Comparison of ENCODE assay signal across 15 cellular contexts in genomic region chr18:9631814-9632496, GRCh38. TPM values are rescaled to one million over a fixed set of nuclear protein-coding genes. Genes with fewer than 3 reads are reported as not detected.
DNase-seq lines count a peak whose midpoint lies in the region; ATAC-seq, FAIRE-seq and TF ChIP-seq lines count a peak whose summit lies in the region.
"Had no signal": no experiment of that assay in that cellular context is flagged by ENCODE, and none has a peak within 500 bp of the region (broad histone marks: within the 10 kb centered on the region; RNA-seq: fewer than 3 reads in every experiment).

No MANE protein-coding gene starts in this region.

- intact Hi-C loops in MCF 10A (cut with micrococcal nuclease) (no loop called here), breast epithelium (cut with DNase I; ENCODE audit: low total_unique reads) (no loop called here)

- peak; percentile 55 for ATAC-seq in gastroesophageal sphincter
- ATAC-seq in GM21619 (IDR thresholded peaks at IDR 0.05; ENCODE audit: unreplicated experiment) = no peak
- ATAC-seq in HG03175 (IDR thresholded peaks at IDR 0.05; ENCODE audit: unreplicated experiment) = no peak

- FAIRE-seq in urothelium cell line (lab: Jason Lieb, UNC) = peak; percentile 86
- FAIRE-seq: kidney had no signal

- TF ChIP-seq POLR2A in breast epithelium (IDR thresholded peaks at IDR 0.05) = no peak
- TF ChIP-seq POLR2A in gastroesophageal sphincter (IDR thresholded peaks at IDR 0.05) = no peak

- H3K4me1 Mint-ChIP-seq in MCF 10A (ENCODE audit: insufficient read depth, unreplicated experiment) = peaks cover 6% of the 10 kb centered on the region
- H3K4me1 Mint-ChIP-seq: activated CD4-positive, alpha-beta memory T cell treated with anti-CD3 and anti-CD28 coated beads, Interleukin-2, amount 10 ng/mL, durations not matched to agents 7 days and 5 days; activated naive CD8-positive, alpha-beta T cell treated with anti-CD3 and anti-CD28 coated beads, Interleukin-2, amount 10 ng/mL, durations not matched to agents 7 days and 5 days had no signal

- H3K27ac Mint-ChIP-seq in MCF 10A (ENCODE audit: low read depth, unreplicated experiment) = no peak overlapping the region
- H3K27ac Mint-ChIP-seq: activated CD4-positive, alpha-beta memory T cell treated with anti-CD3 and anti-CD28 coated beads, Interleukin-2, amount 10 ng/mL, durations not matched to agents 7 days and 5 days; activated naive CD8-positive, alpha-beta T cell treated with anti-CD3 and anti-CD28 coated beads, Interleukin-2, amount 10 ng/mL, durations not matched to agents 7 days and 5 days; type B pancreatic cell had no signal

- H3K4me3 ChIP-seq in breast epithelium = no peak overlapping the region
- H3K4me3 ChIP-seq in gastroesophageal sphincter = no peak overlapping the region

- no peaks in the 10 kb centered on the region for H3K36me3 ChIP-seq in breast epithelium
- H3K36me3 ChIP-seq in gastroesophageal sphincter = no peaks in the 10 kb centered on the region

- no peaks in the 10 kb centered on the region for H3K27me3 ChIP-seq in breast epithelium
- H3K27me3 ChIP-seq in gastroesophageal sphincter = no peaks in the 10 kb centered on the region

- no peak for TF ChIP-seq EP300 in gastroesophageal sphincter (IDR thresholded peaks at IDR 0.05)

- peak; percentile 49 for DNase-seq in MCF 10A (ENCODE audit: unreplicated experiment)
- DNase-seq in breast epithelium (ENCODE audit: low spot score in 2 of 2) = no peak
- DNase-seq in amniotic stem cell (lab: John Stamatoyannopoulos, UW) = peak; percentile 61
- DNase-seq in urothelium cell line (ENCODE audit: low spot score) = peak; percentile 73
- no peak for DNase-seq in anterior cingulate cortex (lab: John Stamatoyannopoulos, UW)
- DNase-seq: 8988T; activated CD4-positive, alpha-beta memory T cell treated with anti-CD3 and anti-CD28 coated beads, Interleukin-2, amount 10 ng/mL, durations not matched to agents 7 days and 5 days; activated naive CD8-positive, alpha-beta T cell treated with anti-CD3 and anti-CD28 coated beads, Interleukin-2, amount 10 ng/mL, durations not matched to agents 7 days and 5 days; GF-D8; kidney; NCI-H526 treated with DMSO at 0.1 percent for 48 hours had no signal

- CTCF ChIA-PET in MCF 10A (lab: Yijun Ruan, JAX) = interaction anchor here (0.8 to 0.9 kb wide), 2 partner anchors 9 to 11 kb away, joined by 3 to 5 read pairs; no protein-coding TSS in a partner anchor

- H3K9me3 Mint-ChIP-seq in MCF 10A (ENCODE audit: unreplicated experiment) = peaks cover 17% of the 10 kb centered on the region

- WGBS in gastroesophageal sphincter (ENCODE audit: low coverage in 1 of 2), 2 donors = 40 to 42% methylated on average over 5 of the region's 5 CpGs

- H3K36me3 Mint-ChIP-seq in MCF 10A (ENCODE audit: insufficient read depth, unreplicated experiment) = no peaks in the 10 kb centered on the region
- H3K36me3 Mint-ChIP-seq: activated naive CD8-positive, alpha-beta T cell treated with anti-CD3 and anti-CD28 coated beads, Interleukin-2, amount 10 ng/mL, durations not matched to agents 7 days and 5 days; type B pancreatic cell had no signal

- H3K4me1 ChIP-seq in breast epithelium = no peaks in the 10 kb centered on the region
- peaks cover 0 to 10% (median 0%) of the 10 kb centered on the region in 3 donors for H3K4me1 ChIP-seq in gastroesophageal sphincter

- BruUV-seq in MCF 10A (replicated peaks; lab: Mats Ljungman, UMichigan) = no TSS peak

- TF ChIP-seq CTCF in MCF 10A (IDR thresholded peaks at IDR 0.05; ENCODE audit: unreplicated experiment) (no peak), breast epithelium (IDR thresholded peaks at IDR 0.05) (no peak), gastroesophageal sphincter (IDR thresholded peaks at IDR 0.05) (no peak)

- no peaks in the 10 kb centered on the region for H3K9me3 ChIP-seq in breast epithelium
- no peaks in the 10 kb centered on the region for H3K9me3 ChIP-seq in gastroesophageal sphincter

- POLR2A ChIA-PET in MCF 10A (lab: Yijun Ruan, JAX) = interaction anchor here (0.6 to 1.4 kb wide), 8 partner anchors 9 to 41 kb away, joined by 3 to 10 read pairs (median 4); no protein-coding TSS in a partner anchor

- H3K27ac ChIP-seq in breast epithelium (no peak overlapping the region), gastroesophageal sphincter (peak overlapping the region in 3 of 4 donors; percentile 38 to 64 (median 54))

- H3K4me3 Mint-ChIP-seq in MCF 10A (ENCODE audit: unreplicated experiment) = no peak overlapping the region
- H3K4me3 Mint-ChIP-seq: activated CD4-positive, alpha-beta memory T cell treated with anti-CD3 and anti-CD28 coated beads, Interleukin-2, amount 10 ng/mL, durations not matched to agents 7 days and 5 days; activated naive CD8-positive, alpha-beta T cell treated with anti-CD3 and anti-CD28 coated beads, Interleukin-2, amount 10 ng/mL, durations not matched to agents 7 days and 5 days; type B pancreatic cell had no signal

- H3K27me3 Mint-ChIP-seq in MCF 10A (ENCODE audit: insufficient read depth, unreplicated experiment) = no peaks in the 10 kb centered on the region
- H3K27me3 Mint-ChIP-seq: type B pancreatic cell had no signal

RNA-seq across cellular contexts. Expression of gene PPP4R1, which starts 17.6 kb away (rescaled TPM):
- total RNA-seq in MCF 10A (2022) (88.0 and 109 TPM in 2 replicates), breast epithelium (100 to 1,000 TPM in 1 of 3 donors, 10 to 100 TPM in 2; 66.7 to 139 (median 93.4) TPM), gastroesophageal sphincter (100 to 1,000 TPM in 3 of 4 donors, 10 to 100 TPM in 1; 91.1 to 174 (median 117) TPM)

Comparison
In these comparisons a context has a peak if more than half of its experiments do, and no peak if none do; other contexts are left out.
1. DNase-seq: peak in MCF 10A (single experiment), amniotic stem cell (single experiment) and urothelium cell line (single experiment); none in breast epithelium (0 of 2) and anterior cingulate cortex (0 of 58).
2. H3K27ac ChIP-seq: peak in gastroesophageal sphincter (3 of 4); none in breast epithelium (0 of 2).